19 cellular contexts compared by ENCODE assay signal in genomic region chr7:26439502-26440252, GRCh38.
A peak's percentile ranks its signal among the peaks of the same experiment; 100 is the strongest.
DNase-seq lines count a peak whose midpoint lies in the region; ATAC-seq lines count a peak whose summit lies in the region.
"Had no signal": no experiment of that assay in that cellular context is flagged by ENCODE, and none has a peak within 500 bp of the region (broad histone marks: within the 10 kb centered on the region; RNA-seq: fewer than 3 reads in every experiment).

No MANE protein-coding gene starts in this region.

- no peak for ATAC-seq in GM21515 (IDR thresholded peaks at IDR 0.05; ENCODE audit: unreplicated experiment)
- ATAC-seq in stimulated activated naive CD8-positive, alpha-beta T cell treated with anti-CD3 and anti-CD28 coated beads, Interleukin-15, Interleukin-2, amounts not matched to agents 100 U/mL and 50 U/mL, for 24 hours: no peak
- ATAC-seq: gastrocnemius medialis, left lung had no signal

- in situ Hi-C loops in KBM-7 (cut with MboI; ENCODE audit: low pct_unique_long_range_greater_than_20kb, low sequenced_read_pairs): no loop called here

- H3K36me3 ChIP-seq in ectodermal cell (ENCODE audit: control insufficient read depth, insufficient read depth, low read length): no peaks in the 10 kb centered on the region
- H3K36me3 ChIP-seq: colonic mucosa, gastrocnemius medialis, left lung had no signal

- no peaks in the 10 kb centered on the region for H3K9me3 ChIP-seq in ectodermal cell (ENCODE audit: control insufficient read depth, low read length)
- H3K9me3 ChIP-seq: Caco-2, colonic mucosa, gastrocnemius medialis, left lung had no signal

- 82 to 84% methylated on average over 8 of the region's 8 CpGs for WGBS in ectodermal cell, 2 experiments

- peaks cover 46% of the 10 kb centered on the region for H3K4me1 ChIP-seq in ectodermal cell (ENCODE audit: control insufficient read depth, insufficient read depth, low read length)
- H3K4me1 ChIP-seq: Caco-2, colonic mucosa, gastrocnemius medialis, left lung had no signal

- DNase-seq in NCI-H1105 (lab: John Stamatoyannopoulos, UW) (peak; percentile 43), NCI-H446 treated with DMSO at 0.1 percent for 48 hours (lab: John Stamatoyannopoulos, UW) (peak; percentile 9), pons (ENCODE audit: low spot score) (peak; percentile 8), KBM-7 (no peak)
- DNase-seq in stimulated activated naive CD8-positive, alpha-beta T cell treated with anti-CD3 and anti-CD28 coated beads, Interleukin-15, Interleukin-2, amounts not matched to agents 100 U/mL and 50 U/mL, for 24 hours: no peak
- DNase-seq: activated CD4-positive, alpha-beta memory T cell treated with anti-CD3 and anti-CD28 coated beads, Interleukin-2, amount 10 ng/mL, durations not matched to agents 7 days and 5 days; activated T-cell treated with anti-CD3 and anti-CD28 coated beads, Interleukin-2, amount 50 U/mL, for 24 hours; Caco-2; colonic mucosa; gastrocnemius medialis; left lung; NK-92 treated with Interleukin-12 subunit alpha and Interleukin-12 subunit beta, amount 100 ng/mL, for 24 hours; posterior cingulate gyrus; stimulated activated CD4-positive, alpha-beta T cell treated with anti-CD3 and anti-CD28 coated beads, Interleukin-4, amount 100 ng/mL, for 4 hours; stimulated activated CD8-positive, alpha-beta memory T cell treated with anti-CD3 and anti-CD28 coated beads, Interleukin-4, amount 100 ng/mL, for 48 hours had no signal

- no peak overlapping the region for H3K4me3 ChIP-seq in ectodermal cell (ENCODE audit: insufficient read depth, low read depth, low read length)
- H3K4me3 ChIP-seq: colonic mucosa, gastrocnemius medialis, left lung, skin epidermis had no signal

- H3K27ac ChIP-seq in ectodermal cell (ENCODE audit: insufficient read depth, low read depth, low read length, poor library complexity, severe bottlenecking): peak overlapping the region; percentile 59
- H3K27ac ChIP-seq: colonic mucosa, epithelial cell of prostate, gastrocnemius medialis, skin epidermis had no signal

- no peaks in the 10 kb centered on the region for H3K27me3 ChIP-seq in ectodermal cell (ENCODE audit: control insufficient read depth, insufficient read depth, low read length, poor library complexity, severe bottlenecking)
- H3K27me3 ChIP-seq: colonic mucosa, gastrocnemius medialis, left lung had no signal

Comparison
In these comparisons a context has a peak if more than half of its experiments do, and no peak if none do; other contexts are left out.
1. DNase-seq: peak in NCI-H1105 (single experiment), NCI-H446 treated with DMSO at 0.1 percent for 48 hours (single experiment) and pons (single experiment); none in KBM-7 (single experiment) and stimulated activated naive CD8-positive, alpha-beta T cell treated with anti-CD3 and anti-CD28 coated beads, Interleukin-15, Interleukin-2, amounts not matched to agents 100 U/mL and 50 U/mL, for 24 hours (single experiment).